ENCODE assay signal across 35 cellular contexts in genomic region chr11:114330373-114330772, GRCh38. TPM values are rescaled to one million over a fixed set of nuclear protein-coding genes. Genes with fewer than 3 reads are reported as not detected.
"Had no signal": no experiment of that assay in that cellular context is flagged by ENCODE, and none has a peak within 500 bp of the region (broad histone marks: within the 10 kb centered on the region; RNA-seq: fewer than 3 reads in every experiment).

No MANE protein-coding gene starts in this region.

- H3K9me3 ChIP-seq: ascending aorta had no signal

- ATAC-seq: activated CD8-positive, alpha-beta memory T cell treated with anti-CD3 and anti-CD28 coated beads, Interleukin-2, amount 10 ng/mL, durations not matched to agents 7 days and 5 days; activated CD8-positive, alpha-beta T cell treated with anti-CD3 and anti-CD28 coated beads for 36 hours; activated naive CD8-positive, alpha-beta T cell treated with anti-CD3 and anti-CD28 coated beads, Interleukin-2, amount 50 U/mL, for 24 hours had no signal

- H3K27ac ChIP-seq: ascending aorta, cardiac muscle cell, VCaP had no signal

- H3K4me1 ChIP-seq: ascending aorta had no signal

- H3K4me1 Mint-ChIP-seq: activated B cell treated with CpG ODN at 0.5 μM for 24 hours; activated CD8-positive, alpha-beta memory T cell treated with anti-CD3 and anti-CD28 coated beads, Interleukin-2, amount 10 ng/mL, durations not matched to agents 7 days and 5 days; activated naive CD4-positive, alpha-beta T cell treated with anti-CD3 and anti-CD28 coated beads, Interleukin-2, amount 50 U/mL, for 24 hours; activated naive CD8-positive, alpha-beta T cell treated with anti-CD3 and anti-CD28 coated beads, Interleukin-2, amount 10 ng/mL, durations not matched to agents 7 days and 5 days; activated naive CD8-positive, alpha-beta T cell treated with anti-CD3 and anti-CD28 coated beads, Interleukin-2, amount 50 U/mL, for 24 hours; brain; central memory CD8-positive, alpha-beta T cell had no signal

- H3K36me3 ChIP-seq: ascending aorta, cardiac muscle cell had no signal

- DNase-seq: activated B cell treated with CpG ODN at 0.5 μM for 24 hours; activated CD4-positive, alpha-beta memory T cell treated with anti-CD3 and anti-CD28 coated beads for 36 hours; activated CD4-positive, alpha-beta T cell treated with anti-CD3 and anti-CD28 coated beads for 4 hours; activated CD4-positive, alpha-beta T cell treated with anti-CD3 and anti-CD28 coated beads, Interleukin-2, amount 10 ng/mL, durations not matched to agents 24 days and 14 days; activated CD4-positive, alpha-beta T cell treated with anti-CD3 and anti-CD28 coated beads, Interleukin-2, amount 50 U/mL, for 1 hour; activated CD4-positive, alpha-beta T cell treated with anti-CD3 and anti-CD28 coated beads, Interleukin-2, amount 50 U/mL, for 4 hours; activated CD4-positive, CD25-positive, alpha-beta regulatory T cell treated with anti-CD3 and anti-CD28 coated beads, Interleukin-2, amount 50 U/mL, for 72 hours; activated CD8-positive, alpha-beta memory T cell treated with anti-CD3 and anti-CD28 coated beads, Interleukin-2, amount 10 ng/mL, durations not matched to agents 7 days and 5 days; activated CD8-positive, alpha-beta memory T cell treated with anti-CD3 and anti-CD28 coated beads, Interleukin-2, amount 50 U/mL, for 48 hours; activated CD8-positive, alpha-beta T cell treated with anti-CD3 and anti-CD28 coated beads for 36 hours; activated effector memory CD4-positive, alpha-beta T cell treated with Interleukin-2 at 50 U/mL for 16 hours; activated gamma-delta T cell; activated naive CD4-positive, alpha-beta T cell treated with anti-CD3 and anti-CD28 coated beads, Interleukin-2, amount 10 ng/mL, durations not matched to agents 7 days and 5 days; activated naive CD4-positive, alpha-beta T cell treated with Interleukin-2 at 50 U/mL for 16 hours; activated naive CD8-positive, alpha-beta T cell treated with anti-CD3 and anti-CD28 coated beads, Interleukin-2, amount 10 ng/mL, durations not matched to agents 7 days and 5 days; activated naive CD8-positive, alpha-beta T cell treated with anti-CD3 and anti-CD28 coated beads, Interleukin-2, amount 50 U/mL, for 24 hours; activated T-cell treated with anti-CD3 and anti-CD28 coated beads, Interleukin-2, amount 50 U/mL, for 24 hours; activated T-cell treated with anti-CD3 and anti-CD28 coated beads, Interleukin-2, amount 50 U/mL, for 48 hours; amygdala; anterior cingulate cortex; caudate nucleus; cerebellar nuclear complex; T-helper 1 cell; T-helper 2 cell; T-helper 9 cell had no signal

- H3K36me3 Mint-ChIP-seq: activated naive CD8-positive, alpha-beta T cell treated with anti-CD3 and anti-CD28 coated beads, Interleukin-2, amount 10 ng/mL, durations not matched to agents 7 days and 5 days; brain had no signal

- H3K4me3 Mint-ChIP-seq: activated B cell treated with CpG ODN at 0.5 μM for 24 hours; activated CD4-positive, alpha-beta memory T cell treated with anti-CD3 and anti-CD28 coated beads for 36 hours; activated CD4-positive, alpha-beta T cell treated with anti-CD3 and anti-CD28 coated beads, Interleukin-2, amount 10 ng/mL, durations not matched to agents 24 days and 14 days; activated CD8-positive, alpha-beta memory T cell treated with anti-CD3 and anti-CD28 coated beads, Interleukin-2, amount 10 ng/mL, durations not matched to agents 7 days and 5 days; activated CD8-positive, alpha-beta T cell treated with anti-CD3 and anti-CD28 coated beads for 36 hours; activated naive CD4-positive, alpha-beta T cell treated with anti-CD3 and anti-CD28 coated beads, Interleukin-2, amount 10 ng/mL, durations not matched to agents 7 days and 5 days; activated naive CD4-positive, alpha-beta T cell treated with anti-CD3 and anti-CD28 coated beads, Interleukin-2, amount 50 U/mL, for 24 hours; activated naive CD8-positive, alpha-beta T cell; activated naive CD8-positive, alpha-beta T cell treated with anti-CD3 and anti-CD28 coated beads, Interleukin-2, amount 10 ng/mL, durations not matched to agents 7 days and 5 days; activated naive CD8-positive, alpha-beta T cell treated with anti-CD3 and anti-CD28 coated beads, Interleukin-2, amount 50 U/mL, for 24 hours; activated T-cell treated with anti-CD3 and anti-CD28 coated beads, Interleukin-2, amount 50 U/mL, for 24 hours; brain; central memory CD8-positive, alpha-beta T cell; T-helper 1 cell treated with Interleukin-12 subunit alpha and Interleukin-12 subunit beta and Interleukin-4 antibody, amounts not matched to agents 30 μg/mL and 1 μg/mL, for 36 hours; T-helper 2 cell treated with Interferon-gamma antibody and Interleukin-4, amounts not matched to agents 5 μg/mL and 100 μg/mL, for 36 hours had no signal

- H3K27me3 ChIP-seq: ascending aorta, cardiac muscle cell had no signal

- H3K27ac Mint-ChIP-seq: activated B cell treated with CpG ODN at 0.5 μM for 24 hours; activated CD4-positive, alpha-beta memory T cell treated with anti-CD3 and anti-CD28 coated beads for 36 hours; activated CD4-positive, alpha-beta T cell treated with anti-CD3 and anti-CD28 coated beads, Interleukin-2, amount 10 ng/mL, durations not matched to agents 24 days and 14 days; activated CD8-positive, alpha-beta memory T cell treated with anti-CD3 and anti-CD28 coated beads, Interleukin-2, amount 10 ng/mL, durations not matched to agents 7 days and 5 days; activated CD8-positive, alpha-beta T cell treated with anti-CD3 and anti-CD28 coated beads for 36 hours; activated naive CD4-positive, alpha-beta T cell treated with anti-CD3 and anti-CD28 coated beads, Interleukin-2, amount 10 ng/mL, durations not matched to agents 7 days and 5 days; activated naive CD4-positive, alpha-beta T cell treated with anti-CD3 and anti-CD28 coated beads, Interleukin-2, amount 50 U/mL, for 24 hours; activated naive CD8-positive, alpha-beta T cell; activated naive CD8-positive, alpha-beta T cell treated with anti-CD3 and anti-CD28 coated beads, Interleukin-2, amount 10 ng/mL, durations not matched to agents 7 days and 5 days; activated naive CD8-positive, alpha-beta T cell treated with anti-CD3 and anti-CD28 coated beads, Interleukin-2, amount 50 U/mL, for 24 hours; activated T-cell treated with anti-CD3 and anti-CD28 coated beads, Interleukin-2, amount 50 U/mL, for 24 hours; activated T-helper 2 cell treated with anti-CD3 and anti-CD28 coated beads, Interferon-gamma antibody, Interleukin-2, Interleukin-4, amounts not matched to agents 10 μg/mL and 5 μg/mL and 100 μg/mL, durations not matched to agents 14 hours and 24 hours and 36 hours; brain; T-helper 1 cell treated with Interleukin-12 subunit alpha and Interleukin-12 subunit beta and Interleukin-4 antibody, amounts not matched to agents 30 μg/mL and 1 μg/mL, for 36 hours; T-helper 2 cell treated with Interferon-gamma antibody and Interleukin-4, amounts not matched to agents 5 μg/mL and 100 μg/mL, for 36 hours had no signal

- H3K4me3 ChIP-seq: ascending aorta, cardiac muscle cell had no signal

RNA-seq across cellular contexts. Expression of gene NNMT, which starts 34.2 kb away (rescaled TPM):
- total RNA-seq: activated B cell treated with CpG ODN at 0.5 μM for 24 hours; activated CD4-positive, alpha-beta memory T cell treated with anti-CD3 and anti-CD28 coated beads for 36 hours; activated CD4-positive, alpha-beta T cell treated with anti-CD3 and anti-CD28 coated beads, Interleukin-2, amount 10 ng/mL, durations not matched to agents 24 days and 14 days; activated CD8-positive, alpha-beta memory T cell treated with anti-CD3 and anti-CD28 coated beads, Interleukin-2, amount 10 ng/mL, durations not matched to agents 7 days and 5 days; activated CD8-positive, alpha-beta T cell treated with anti-CD3 and anti-CD28 coated beads for 36 hours; activated naive CD8-positive, alpha-beta T cell treated with anti-CD3 and anti-CD28 coated beads, Interleukin-2, amount 10 ng/mL, durations not matched to agents 7 days and 5 days; activated T-helper 2 cell treated with anti-CD3 and anti-CD28 coated beads, Interferon-gamma antibody, Interleukin-2, Interleukin-4, amounts not matched to agents 10 μg/mL and 5 μg/mL and 100 μg/mL, durations not matched to agents 14 hours and 24 hours and 36 hours; cardiac muscle cell had no signal
